In genomic region chr11:75549370-75549958, GRCh38 we compare ENCODE assay signal across 2 cellular contexts.
TF ChIP-seq lines count a peak whose summit lies in the region.

No MANE protein-coding gene starts in this region.

TF ChIP-seq in IMR-90, 13 proteins besides CTCF, POLR2A, EP300 and RAD21:
- no peak for TF ChIP-seq USF2 (IDR thresholded peaks at IDR 0.05; ENCODE audit: low read depth, low read length)
- TF ChIP-seq CEBPB (IDR thresholded peaks at IDR 0.05; ENCODE audit: low read depth, low read length), result no peak
- no peak for TF ChIP-seq ELK1 (IDR thresholded peaks at IDR 0.05; ENCODE audit: borderline replicate concordance, low read depth, low read length)
- TF ChIP-seq MAFK (IDR thresholded peaks at IDR 0.05; ENCODE audit: low read depth, low read length), result no peak
- TF ChIP-seq BHLHE40 (IDR thresholded peaks at IDR 0.05; ENCODE audit: low read depth, low read length), result no peak
- TF ChIP-seq SMC3 (IDR thresholded peaks at IDR 0.05; ENCODE audit: low read depth, low read length), result no peak
- no peak for TF ChIP-seq FOS (IDR thresholded peaks at IDR 0.05; ENCODE audit: low read depth, low read length)
- TF ChIP-seq RFX5 (IDR thresholded peaks at IDR 0.05; ENCODE audit: low read depth, low read length), result no peak
- no peak for TF ChIP-seq CHD1 (IDR thresholded peaks at IDR 0.05; ENCODE audit: low read depth, low read length)
- TF ChIP-seq MAZ (IDR thresholded peaks at IDR 0.05; ENCODE audit: borderline replicate concordance, low read depth, low read length), result no peak
- TF ChIP-seq MXI1 (IDR thresholded peaks at IDR 0.05; ENCODE audit: borderline replicate concordance, low read depth, low read length), result no peak
- TF ChIP-seq NFE2L2 (IDR thresholded peaks at IDR 0.05; ENCODE audit: low read depth, low read length), result no peak
- TF ChIP-seq RCOR1 (IDR thresholded peaks at IDR 0.05; ENCODE audit: insufficient replicate concordance, low read length), result no peak

TF ChIP-seq in K562, 482 proteins besides CTCF, POLR2A, EP300 and RAD21:
- TF ChIP-seq RBM25 (IDR thresholded peaks at IDR 0.05; ENCODE audit: low read depth, low read length, severe bottlenecking) (peak; percentile 70), HMGN3 (IDR thresholded peaks at IDR 0.05; ENCODE audit: borderline replicate concordance, extremely low read depth, insufficient read length, low read depth, low read length) (no peak)
